11 cellular contexts compared by ENCODE assay signal in the genomic region with DNA sequence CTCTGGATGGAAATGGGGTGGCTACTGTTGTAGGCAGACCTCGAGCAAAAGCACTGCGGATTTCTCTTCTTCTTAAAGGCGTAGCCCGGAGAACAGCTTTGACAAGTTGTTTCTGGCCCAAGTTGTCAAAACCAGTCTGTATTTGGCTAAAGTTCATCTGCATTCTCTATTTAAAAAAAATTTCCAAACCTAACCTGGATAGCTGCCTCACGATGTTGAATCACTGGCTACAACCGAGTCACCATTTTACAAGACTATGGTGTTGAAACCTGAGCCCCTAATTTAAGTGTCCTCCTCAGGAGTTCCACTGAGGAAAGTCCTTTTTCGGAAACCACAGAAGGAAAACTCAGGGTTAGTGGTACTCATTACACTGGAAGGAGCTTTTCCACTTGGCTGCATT. TPM values are rescaled to one million over a fixed set of nuclear protein-coding genes. Genes with fewer than 3 reads are reported as not detected.
DNase-seq lines count a peak whose midpoint lies in the region; ATAC-seq and TF ChIP-seq lines count a peak whose summit lies in the region.
"Had no signal": no experiment of that assay in that cellular context is flagged by ENCODE, and none has a peak within 500 bp of the region (broad histone marks: within the 10 kb centered on the region; RNA-seq: fewer than 3 reads in every experiment).

No MANE protein-coding gene starts in this region.

- peaks cover 52% of the 10 kb centered on the region for H3K27me3 ChIP-seq in HUES6 (ENCODE audit: control insufficient read depth, insufficient read depth, low read length)

- no peaks in the 10 kb centered on the region for H3K36me3 Mint-ChIP-seq in brain
- H3K36me3 Mint-ChIP-seq in naive thymus-derived CD8-positive, alpha-beta T cell = no peaks in the 10 kb centered on the region

- peaks cover 35% of the 10 kb centered on the region for H3K27me3 Mint-ChIP-seq in brain
- H3K27me3 Mint-ChIP-seq in naive thymus-derived CD8-positive, alpha-beta T cell = no peaks in the 10 kb centered on the region

- peaks cover 42% of the 10 kb centered on the region for H3K4me1 Mint-ChIP-seq in brain
- peaks cover 26 to 62% (median 53%) of the 10 kb centered on the region in 4 donors for H3K4me1 Mint-ChIP-seq in naive thymus-derived CD8-positive, alpha-beta T cell

- peaks cover 0 to 3% (median 0%) of the 10 kb centered on the region in 5 experiments for H3K9me3 Mint-ChIP-seq in brain
- H3K9me3 Mint-ChIP-seq in naive thymus-derived CD8-positive, alpha-beta T cell = no peaks in the 10 kb centered on the region

- peak overlapping the region in 3 of 5 experiments; percentile 6 to 70 (median 65) for H3K27ac Mint-ChIP-seq in brain
- H3K27ac Mint-ChIP-seq in naive thymus-derived CD8-positive, alpha-beta T cell = peak overlapping the region; percentile 94 to 99 (median 97)

- H3K27ac ChIP-seq in C4-2B (peak overlapping the region; percentile 95; the same call in 1 of the 2 replicates), HUES6 (ENCODE audit: low read depth, low read length) (no peak overlapping the region)

- H3K9me3 ChIP-seq in HUES6 (ENCODE audit: control insufficient read depth, insufficient read depth, low read depth, low read length) = no peaks in the 10 kb centered on the region
- H3K9me3 ChIP-seq: colonic mucosa, sigmoid colon, stomach had no signal

- H3K9ac ChIP-seq in HUES6 (ENCODE audit: low read length) = no peak overlapping the region

- ATAC-seq in naive thymus-derived CD8-positive, alpha-beta T cell = no peak
- ATAC-seq in GM19035 (IDR thresholded peaks at IDR 0.05; ENCODE audit: unreplicated experiment) = no peak
- ATAC-seq in GM21526 (IDR thresholded peaks at IDR 0.05; ENCODE audit: low FRiP score, unreplicated experiment) = no peak
- ATAC-seq in GM18519 (IDR thresholded peaks at IDR 0.05; ENCODE audit: low FRiP score, unreplicated experiment) = no peak
- no peak for ATAC-seq in HG02571 (IDR thresholded peaks at IDR 0.05; ENCODE audit: unreplicated experiment)

- H3K4me3 ChIP-seq in HUES6 (ENCODE audit: low read depth, low read length) = 0 out of 2 replicates have a peak overlapping the region, but pooled peaks have one; percentile 70
- H3K4me3 ChIP-seq: colonic mucosa had no signal

- POLR2A ChIA-PET in naive thymus-derived CD8-positive, alpha-beta T cell (lab: Charles Lee) = interaction anchor here (0.8 to 6.1 kb wide), 15 partner anchors 10 to 169 kb away, joined by 3 to 94 read pairs (median 30); a partner anchor contains a TSS

- no peak for TF ChIP-seq CTCF in C4-2B (conservative IDR thresholded peaks at IDR 0.05)
- TF ChIP-seq CTCF in brain (conservative IDR thresholded peaks at IDR 0.05) = no peak

- H3K4me1 ChIP-seq in HUES6 (ENCODE audit: control insufficient read depth, insufficient read depth, low read length) = peaks cover 37% of the 10 kb centered on the region

- no peaks in the 10 kb centered on the region for H3K36me3 ChIP-seq in HUES6 (ENCODE audit: control insufficient read depth, insufficient read depth, low read length)
- H3K36me3 ChIP-seq: colonic mucosa, sigmoid colon, stomach had no signal

- peak overlapping the region; percentile 92 to 97 (median 94) for H3K4me3 Mint-ChIP-seq in brain
- peak overlapping the region; percentile 94 to 100 (median 96) for H3K4me3 Mint-ChIP-seq in naive thymus-derived CD8-positive, alpha-beta T cell

- DNase-seq in naive thymus-derived CD8-positive, alpha-beta T cell = no peak
- DNase-seq: colonic mucosa, sigmoid colon, stomach had no signal

RNA-seq across cellular contexts. Expression of a gene that starts 1.5 kb away (rescaled TPM):
- 1.5 TPM for polyA plus RNA-seq in brain (ENCODE audit: insufficient read depth, low read depth, low replicate concordance)
- 1 to 10 TPM; 6.4 to 6.9 TPM for total RNA-seq in naive thymus-derived CD8-positive, alpha-beta T cell
- polyA plus RNA-seq in naive thymus-derived CD8-positive, alpha-beta T cell = 1 to 10 TPM in 2 of 3 donors, under 1 TPM in 1; 0.61 to 2.6 (median 1.5) TPM

RNA-seq across cellular contexts. Expression of a gene that starts 1.8 kb away (rescaled TPM):
- 5.5 TPM for polyA plus RNA-seq in brain (ENCODE audit: insufficient read depth, low read depth, low replicate concordance)
- total RNA-seq in naive thymus-derived CD8-positive, alpha-beta T cell = 10 to 100 TPM; 12.1 to 15.1 TPM
- 10 to 100 TPM; 10.4 to 13.7 (median 12.9) TPM for polyA plus RNA-seq in naive thymus-derived CD8-positive, alpha-beta T cell

RNA-seq across cellular contexts. Expression of a gene that starts 41.6 kb away (rescaled TPM):
- 142 TPM for polyA plus RNA-seq in brain (ENCODE audit: insufficient read depth, low read depth, low replicate concordance)
- total RNA-seq in naive thymus-derived CD8-positive, alpha-beta T cell = 10 to 100 TPM; 72.4 to 72.7 TPM
- 100 to 1,000 TPM in 1 of 3 donors, 10 to 100 TPM in 2; 89.0 to 125 (median 94.6) TPM for polyA plus RNA-seq in naive thymus-derived CD8-positive, alpha-beta T cell
